Comparison of ENCODE assay signal across 13 cellular contexts in genomic region chr11:35076201-35077100, GRCh38.
A peak's percentile ranks its signal among the peaks of the same experiment; 100 is the strongest.
DNase-seq lines count a peak whose midpoint lies in the region; ATAC-seq and TF ChIP-seq lines count a peak whose summit lies in the region.
"Had no signal": no experiment of that assay in that cellular context is flagged by ENCODE, and none has a peak within 500 bp of the region (broad histone marks: within the 10 kb centered on the region; RNA-seq: fewer than 3 reads in every experiment).

No MANE protein-coding gene starts in this region.

- no peak overlapping the region for H3K4me3 ChIP-seq in heart left ventricle
- H3K4me3 ChIP-seq: esophagus muscularis mucosa had no signal

- TF ChIP-seq CTCF in activated B cell treated with CpG ODN at 0.5 μM for 24 hours (IDR thresholded peaks at IDR 0.05) (no peak), heart left ventricle (IDR thresholded peaks at IDR 0.05) (no peak)

- no peaks in the 10 kb centered on the region for H3K36me3 ChIP-seq in heart left ventricle
- H3K36me3 ChIP-seq: esophagus muscularis mucosa had no signal

- peak overlapping the region; percentile 92 for H3K27ac Mint-ChIP-seq in activated naive CD4-positive, alpha-beta T cell treated with anti-CD3 and anti-CD28 coated beads, Interleukin-2, amount 50 U/mL, for 24 hours
- peak overlapping the region; percentile 98 for H3K27ac Mint-ChIP-seq in activated B cell treated with CpG ODN at 0.5 μM for 24 hours
- peak overlapping the region; percentile 3 for H3K27ac Mint-ChIP-seq in stimulated activated naive B cell treated with anti-CD40 and anti-IgM and Interleukin-4, amounts not matched to agents 10 μg/mL and 1 μg/mL and 100 μg/mL, for 72 hours
- H3K27ac Mint-ChIP-seq: mesothelial cell of epicardium had no signal

- no peak for TF ChIP-seq POLR2A in heart left ventricle (IDR thresholded peaks at IDR 0.05)

- H3K4me1 ChIP-seq in heart left ventricle = peaks cover 0 to 40% (median 0%) of the 10 kb centered on the region in 12 donors
- H3K4me1 ChIP-seq: esophagus muscularis mucosa, parathyroid adenoma had no signal

- peaks cover 11% of the 10 kb centered on the region for H3K36me3 Mint-ChIP-seq in activated naive CD4-positive, alpha-beta T cell treated with anti-CD3 and anti-CD28 coated beads, Interleukin-2, amount 50 U/mL, for 24 hours
- H3K36me3 Mint-ChIP-seq in activated B cell treated with CpG ODN at 0.5 μM for 24 hours (ENCODE audit: low read depth) = peaks cover 1% of the 10 kb centered on the region
- peaks cover 0 to 6% of the 10 kb centered on the region in 2 donors for H3K36me3 Mint-ChIP-seq in stimulated activated naive B cell treated with anti-CD40 and anti-IgM and Interleukin-4, amounts not matched to agents 10 μg/mL and 1 μg/mL and 100 μg/mL, for 72 hours
- H3K36me3 Mint-ChIP-seq: mesothelial cell of epicardium had no signal

- POLR2A ChIA-PET in activated B cell treated with CpG ODN at 0.5 μM for 24 hours (lab: Charles Lee) = interaction anchor here (0.7 to 9.7 kb wide), 10 partner anchors 9 to 87 kb away, joined by 3 to 145 read pairs (median 4); partner anchors contain the start of gene CD44

- 58 to 80% (median 65%) methylated on average over 4 of the region's 4 CpGs for WGBS in heart left ventricle, 4 donors

- peak overlapping the region in 3 of 12 donors; percentile 27 to 61 (median 57) for H3K27ac ChIP-seq in heart left ventricle
- H3K27ac ChIP-seq: esophagus muscularis mucosa, parathyroid adenoma had no signal

- ATAC-seq in activated B cell treated with CpG ODN at 0.5 μM for 24 hours (ENCODE audit: low read depth) = no peak
- ATAC-seq in heart left ventricle = peak; percentile 49 to 66 (median 56)
- no peak for ATAC-seq in stimulated activated naive B cell treated with anti-CD40 and anti-IgM and Interleukin-4, amounts not matched to agents 10 μg/mL and 1 μg/mL and 100 μg/mL, for 72 hours (replicated peaks)

- no peak for DNase-seq in activated naive CD4-positive, alpha-beta T cell (lab: John Stamatoyannopoulos, UW)
- DNase-seq in activated B cell treated with CpG ODN at 0.5 μM for 24 hours (no peak), heart left ventricle (no peak), NCI-H1417 (lab: John Stamatoyannopoulos, UW) (no peak), AML-193 (lab: John Stamatoyannopoulos, UW) (no peak)
- no peak for DNase-seq in stimulated activated naive B cell treated with anti-CD40 and anti-IgM and Interleukin-4, amounts not matched to agents 10 μg/mL and 1 μg/mL and 100 μg/mL, for 72 hours
- no peak for DNase-seq in effector CD8-positive, alpha-beta T cell (lab: John Stamatoyannopoulos, UW)
- DNase-seq: activated CD4-positive, alpha-beta T cell treated with anti-CD3 and anti-CD28 coated beads for 48 hours; EL had no signal

- intact Hi-C loops in activated B cell treated with CpG ODN at 0.5 μM for 24 hours (cut with micrococcal nuclease) = loop anchor here (1.0 to 5.0 kb wide), 6 partner anchors 9 to 141 kb away; no protein-coding TSS in a partner anchor
- intact Hi-C loops in heart left ventricle (cut with DNase I) = no loop called here

- no peaks in the 10 kb centered on the region for H3K27me3 Mint-ChIP-seq in activated naive CD4-positive, alpha-beta T cell treated with anti-CD3 and anti-CD28 coated beads, Interleukin-2, amount 50 U/mL, for 24 hours
- H3K27me3 Mint-ChIP-seq in activated B cell treated with CpG ODN at 0.5 μM for 24 hours = no peaks in the 10 kb centered on the region
- no peaks in the 10 kb centered on the region for H3K27me3 Mint-ChIP-seq in stimulated activated naive B cell treated with anti-CD40 and anti-IgM and Interleukin-4, amounts not matched to agents 10 μg/mL and 1 μg/mL and 100 μg/mL, for 72 hours

- peak overlapping the region; percentile 16 for H3K4me3 Mint-ChIP-seq in activated naive CD4-positive, alpha-beta T cell treated with anti-CD3 and anti-CD28 coated beads, Interleukin-2, amount 50 U/mL, for 24 hours
- peak overlapping the region; percentile 17 for H3K4me3 Mint-ChIP-seq in activated B cell treated with CpG ODN at 0.5 μM for 24 hours
- H3K4me3 Mint-ChIP-seq in stimulated activated naive B cell treated with anti-CD40 and anti-IgM and Interleukin-4, amounts not matched to agents 10 μg/mL and 1 μg/mL and 100 μg/mL, for 72 hours = no peak overlapping the region
- H3K4me3 Mint-ChIP-seq: mesothelial cell of epicardium had no signal

- CTCF ChIA-PET in activated B cell treated with CpG ODN at 0.5 μM for 24 hours (lab: Charles Lee) = interaction anchor here (1.4 kb wide), 1 partner anchor 77 kb away, joined by 3 read pairs; no protein-coding TSS in a partner anchor

- no peaks in the 10 kb centered on the region for H3K27me3 ChIP-seq in heart left ventricle
- H3K27me3 ChIP-seq: esophagus muscularis mucosa had no signal

- H3K9me3 Mint-ChIP-seq in activated naive CD4-positive, alpha-beta T cell treated with anti-CD3 and anti-CD28 coated beads, Interleukin-2, amount 50 U/mL, for 24 hours = no peaks in the 10 kb centered on the region
- peaks cover 3% of the 10 kb centered on the region for H3K9me3 Mint-ChIP-seq in activated B cell treated with CpG ODN at 0.5 μM for 24 hours
- H3K9me3 Mint-ChIP-seq in stimulated activated naive B cell treated with anti-CD40 and anti-IgM and Interleukin-4, amounts not matched to agents 10 μg/mL and 1 μg/mL and 100 μg/mL, for 72 hours = peaks cover 0 to 8% of the 10 kb centered on the region in 2 donors
- H3K9me3 Mint-ChIP-seq: mesothelial cell of epicardium had no signal

- no peaks in the 10 kb centered on the region for H3K9me3 ChIP-seq in heart left ventricle
- H3K9me3 ChIP-seq: esophagus muscularis mucosa had no signal

- H3K4me1 Mint-ChIP-seq in activated naive CD4-positive, alpha-beta T cell treated with anti-CD3 and anti-CD28 coated beads, Interleukin-2, amount 50 U/mL, for 24 hours = peaks cover 91% of the 10 kb centered on the region
- peaks cover 81% of the 10 kb centered on the region for H3K4me1 Mint-ChIP-seq in activated B cell treated with CpG ODN at 0.5 μM for 24 hours
- peaks cover 38 to 80% of the 10 kb centered on the region in 2 donors for H3K4me1 Mint-ChIP-seq in stimulated activated naive B cell treated with anti-CD40 and anti-IgM and Interleukin-4, amounts not matched to agents 10 μg/mL and 1 μg/mL and 100 μg/mL, for 72 hours
- H3K4me1 Mint-ChIP-seq: mesothelial cell of epicardium had no signal

Comparison
In these comparisons a context has a peak if more than half of its experiments do, and no peak if none do; other contexts are left out.
1. H3K27ac Mint-ChIP-seq: peak in every context shown above with its lines; median percentile 98 in activated B cell treated with CpG ODN at 0.5 μM for 24 hours; 92 in activated naive CD4-positive, alpha-beta T cell treated with anti-CD3 and anti-CD28 coated beads, Interleukin-2, amount 50 U/mL, for 24 hours; 3 in stimulated activated naive B cell treated with anti-CD40 and anti-IgM and Interleukin-4, amounts not matched to agents 10 μg/mL and 1 μg/mL and 100 μg/mL, for 72 hours.
2. H3K4me3 Mint-ChIP-seq: peak in activated naive CD4-positive, alpha-beta T cell treated with anti-CD3 and anti-CD28 coated beads, Interleukin-2, amount 50 U/mL, for 24 hours (single experiment) and activated B cell treated with CpG ODN at 0.5 μM for 24 hours (single experiment); none in stimulated activated naive B cell treated with anti-CD40 and anti-IgM and Interleukin-4, amounts not matched to agents 10 μg/mL and 1 μg/mL and 100 μg/mL, for 72 hours (0 of 2).
3. ATAC-seq: peak in heart left ventricle (4 of 4); none in activated B cell treated with CpG ODN at 0.5 μM for 24 hours (single experiment) and stimulated activated naive B cell treated with anti-CD40 and anti-IgM and Interleukin-4, amounts not matched to agents 10 μg/mL and 1 μg/mL and 100 μg/mL, for 72 hours (0 of 2).